In genomic region chr2:37154790-37155189, GRCh38 we compare ENCODE assay signal across 1 cellular context.
TF ChIP-seq lines count a peak whose summit lies in the region.

No MANE protein-coding gene starts in this region.

TF ChIP-seq in GM23338, 12 proteins besides CTCF, POLR2A, EP300 and RAD21 (continued from another document):
- TF ChIP-seq ZNF462 (CRISPR knock-in tag; IDR thresholded peaks at IDR 0.05) (no peak), CREB1 (CRISPR knock-in tag; IDR thresholded peaks at IDR 0.05; ENCODE audit: low read depth) (no peak)
